1 cellular context compared by ENCODE assay signal in genomic region chr3:9862391-9863235, GRCh38.
A peak's percentile ranks its signal among the peaks of the same experiment; 100 is the strongest.
TF ChIP-seq lines count a peak whose summit lies in the region.

No MANE protein-coding gene starts in this region.

TF ChIP-seq in HepG2, 621 proteins besides CTCF, POLR2A, EP300 and RAD21 (continues in another document):
- no peak for TF ChIP-seq ZFP62 (CRISPR knock-in tag; IDR thresholded peaks at IDR 0.05)
- peak; percentile 36; the same call in 1 of the 2 replicates for TF ChIP-seq ZBED4 (CRISPR knock-in tag; IDR thresholded peaks at IDR 0.05; ENCODE audit: borderline replicate concordance)
- no peak for TF ChIP-seq ONECUT2 (CRISPR knock-in tag; IDR thresholded peaks at IDR 0.05)
- TF ChIP-seq ZNF496 (CRISPR knock-in tag; IDR thresholded peaks at IDR 0.05; ENCODE audit: insufficient replicate concordance) = no peak
- no peak for TF ChIP-seq ZBTB40 (IDR thresholded peaks at IDR 0.05)
- no peak for TF ChIP-seq ZBTB40 (CRISPR knock-in tag; IDR thresholded peaks at IDR 0.05)
- TF ChIP-seq ELF3 (CRISPR knock-in tag; IDR thresholded peaks at IDR 0.05) = peak; percentile 49
- TF ChIP-seq ZNF740 (CRISPR knock-in tag; IDR thresholded peaks at IDR 0.05) = 0 out of 2 replicates have a peak, but pooled peaks have one; percentile 32
- peak; percentile 58; the same call in 1 of the 2 replicates for TF ChIP-seq HOXA3 (CRISPR knock-in tag; IDR thresholded peaks at IDR 0.05)
- TF ChIP-seq SMAD9 (CRISPR knock-in tag; IDR thresholded peaks at IDR 0.05) = no peak
- no peak for TF ChIP-seq FLYWCH1 (CRISPR knock-in tag; IDR thresholded peaks at IDR 0.05)
- peak; percentile 84; the same call in 1 of the 2 replicates for TF ChIP-seq ZNF770 (CRISPR knock-in tag; IDR thresholded peaks at IDR 0.05)
- peak; percentile 77 for TF ChIP-seq ZNF777 (CRISPR knock-in tag; IDR thresholded peaks at IDR 0.05)
- no peak for TF ChIP-seq PHB2 (IDR thresholded peaks at IDR 0.05; ENCODE audit: partially characterized antibody)
- TF ChIP-seq HES4 (CRISPR knock-in tag; IDR thresholded peaks at IDR 0.05; ENCODE audit: borderline replicate concordance) = no peak
- no peak for TF ChIP-seq HNF4A (CRISPR knock-in tag; IDR thresholded peaks at IDR 0.05)
- no peak for TF ChIP-seq TEF (CRISPR knock-in tag; IDR thresholded peaks at IDR 0.05)
- peak; percentile 49; the same call in 1 of the 2 replicates for TF ChIP-seq PPARG (CRISPR knock-in tag; conservative IDR thresholded peaks at IDR 0.05)
- TF ChIP-seq SUZ12 (IDR thresholded peaks at IDR 0.05; ENCODE audit: low read depth, low read length) = no peak
- no peak for TF ChIP-seq FOSL1 (CRISPR knock-in tag; IDR thresholded peaks at IDR 0.05; ENCODE audit: borderline replicate concordance)
- TF ChIP-seq IKZF5 (CRISPR knock-in tag; IDR thresholded peaks at IDR 0.05) = peak; percentile 74; the same call in 1 of the 2 replicates
- TF ChIP-seq POLR2G (IDR thresholded peaks at IDR 0.05; ENCODE audit: low read depth, low read length) = peak; percentile 66
- TF ChIP-seq ZNF235 (CRISPR knock-in tag; IDR thresholded peaks at IDR 0.05; ENCODE audit: borderline replicate concordance) = no peak
- peak; percentile 64; the same call in 1 of the 2 replicates for TF ChIP-seq SALL2 (CRISPR knock-in tag; IDR thresholded peaks at IDR 0.05)
- TF ChIP-seq MTA3 (CRISPR knock-in tag; IDR thresholded peaks at IDR 0.05) = no peak
- TF ChIP-seq SMC3 (IDR thresholded peaks at IDR 0.05; ENCODE audit: low read length) = peak; percentile 44; the same call in 1 of the 2 replicates
- TF ChIP-seq ZNF274 (CRISPR knock-in tag; IDR thresholded peaks at IDR 0.05) = no peak; the same call in 1 of the 2 replicates
- no peak for TF ChIP-seq TBL1XR1 (IDR thresholded peaks at IDR 0.05; ENCODE audit: borderline replicate concordance, low read length, partially characterized antibody)
- TF ChIP-seq THRA (CRISPR knock-in tag; IDR thresholded peaks at IDR 0.05; ENCODE audit: borderline replicate concordance) = peak; percentile 55
- 0 out of 2 replicates have a peak, but pooled peaks have one; percentile 40 for TF ChIP-seq GATAD1 (CRISPR knock-in tag; IDR thresholded peaks at IDR 0.05)
- peak; percentile 85; the same call in 1 of the 2 replicates for TF ChIP-seq MTERF4 (CRISPR knock-in tag; IDR thresholded peaks at IDR 0.05)
